ENCODE assay signal across 8 cellular contexts in the genomic region with DNA sequence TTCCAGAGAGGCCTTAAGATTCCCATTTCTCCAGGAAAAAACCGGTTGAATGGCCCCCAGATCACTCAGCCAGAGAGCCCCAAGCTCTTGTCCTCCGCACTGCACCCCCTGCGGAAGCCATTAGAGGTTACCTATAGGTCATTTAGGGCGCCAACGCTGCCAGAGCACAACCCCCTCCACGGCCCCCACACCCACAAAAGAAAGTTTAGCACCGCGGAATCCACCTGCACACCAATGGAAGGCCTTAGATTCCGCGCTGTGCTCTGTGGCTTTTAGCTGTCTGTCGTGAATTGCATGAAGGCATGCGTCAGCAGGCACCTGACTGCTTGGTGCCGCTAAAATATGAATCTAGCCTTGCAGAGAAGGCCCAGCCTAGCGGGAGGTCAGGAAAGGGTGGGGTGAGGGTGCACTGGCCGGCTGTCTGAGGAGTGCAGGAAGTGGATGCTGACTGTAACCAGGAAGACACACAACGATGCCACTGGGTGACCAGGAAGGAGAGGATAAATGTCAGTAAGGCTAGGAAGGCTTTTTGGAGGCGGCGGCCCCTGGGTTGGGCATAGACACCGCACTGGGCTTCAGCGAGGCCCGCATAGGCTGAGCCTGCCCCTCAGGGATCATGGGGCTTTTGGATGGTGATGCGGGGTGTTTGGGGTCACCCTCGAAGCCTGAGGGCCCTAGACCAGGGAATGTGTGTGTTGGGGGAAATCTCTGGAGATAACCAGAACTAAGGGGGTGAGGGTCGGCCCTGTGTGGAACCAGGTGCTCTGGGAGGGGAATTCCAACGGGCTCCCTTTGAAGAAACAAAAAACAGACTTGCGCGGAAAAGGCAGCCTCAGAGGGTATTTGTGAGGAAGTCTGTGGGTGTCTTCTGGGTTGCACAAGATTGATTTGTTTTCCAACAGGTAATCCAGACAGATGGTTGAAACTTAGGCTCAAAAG.
A peak's percentile ranks its signal among the peaks of the same experiment; 100 is the strongest.
DNase-seq lines count a peak whose midpoint lies in the region; ATAC-seq and TF ChIP-seq lines count a peak whose summit lies in the region.

No MANE protein-coding gene starts in this region.

- no peak overlapping the region for H3K27ac ChIP-seq in tibial artery

- H3K9me3 ChIP-seq in tibial artery = no peaks in the 10 kb centered on the region

- TF ChIP-seq CTCF in tibial artery (IDR thresholded peaks at IDR 0.05) = no peak

- intact Hi-C loops in tibial artery (cut with DNase I; ENCODE audit: low total_unique reads) = no loop called here

- DNase-seq in GF-D8 (lab: John Stamatoyannopoulos, UW) = peak; percentile 68
- peak; percentile 72 for DNase-seq in activated CD4-positive, CD25-positive, alpha-beta regulatory T cell treated with anti-CD3 and anti-CD28 coated beads, Interleukin-2, amount 50 U/mL, for 72 hours
- DNase-seq in effector CD4-positive, alpha-beta T cell = peak; percentile 85
- DNase-seq in putamen (ENCODE audit: low spot score) = peak; percentile 44
- DNase-seq in tibial artery = no peak
- DNase-seq in NCI-H345 treated with DMSO at 0.1 percent for 48 hours (lab: John Stamatoyannopoulos, UW; ENCODE audit: unreplicated experiment) = no peak
- no peak for DNase-seq in GM19240 (ENCODE audit: insufficient read length, low spot score)

- H3K36me3 ChIP-seq in tibial artery = no peaks in the 10 kb centered on the region

- H3K4me1 ChIP-seq in tibial artery = peaks cover 0 to 18% (median 9%) of the 10 kb centered on the region in 4 donors

- H3K4me3 ChIP-seq in tibial artery = peak overlapping the region in 1 of 2 donors; percentile 55

- peaks cover 0 to 18% of the 10 kb centered on the region in 2 donors for H3K27me3 ChIP-seq in tibial artery

- ATAC-seq in HG03521 (IDR thresholded peaks at IDR 0.05; ENCODE audit: unreplicated experiment) = peak; percentile 28

Comparison
In these comparisons a context has a peak if more than half of its experiments do, and no peak if none do; other contexts are left out.
1. DNase-seq: peak in GF-D8 (single experiment), activated CD4-positive, CD25-positive, alpha-beta regulatory T cell treated with anti-CD3 and anti-CD28 coated beads, Interleukin-2, amount 50 U/mL, for 72 hours (single experiment), effector CD4-positive, alpha-beta T cell (single experiment) and putamen (single experiment); none in tibial artery (0 of 2), NCI-H345 treated with DMSO at 0.1 percent for 48 hours (single experiment) and GM19240 (single experiment).